ENCODE assay signal across 22 cellular contexts in the genomic region with DNA sequence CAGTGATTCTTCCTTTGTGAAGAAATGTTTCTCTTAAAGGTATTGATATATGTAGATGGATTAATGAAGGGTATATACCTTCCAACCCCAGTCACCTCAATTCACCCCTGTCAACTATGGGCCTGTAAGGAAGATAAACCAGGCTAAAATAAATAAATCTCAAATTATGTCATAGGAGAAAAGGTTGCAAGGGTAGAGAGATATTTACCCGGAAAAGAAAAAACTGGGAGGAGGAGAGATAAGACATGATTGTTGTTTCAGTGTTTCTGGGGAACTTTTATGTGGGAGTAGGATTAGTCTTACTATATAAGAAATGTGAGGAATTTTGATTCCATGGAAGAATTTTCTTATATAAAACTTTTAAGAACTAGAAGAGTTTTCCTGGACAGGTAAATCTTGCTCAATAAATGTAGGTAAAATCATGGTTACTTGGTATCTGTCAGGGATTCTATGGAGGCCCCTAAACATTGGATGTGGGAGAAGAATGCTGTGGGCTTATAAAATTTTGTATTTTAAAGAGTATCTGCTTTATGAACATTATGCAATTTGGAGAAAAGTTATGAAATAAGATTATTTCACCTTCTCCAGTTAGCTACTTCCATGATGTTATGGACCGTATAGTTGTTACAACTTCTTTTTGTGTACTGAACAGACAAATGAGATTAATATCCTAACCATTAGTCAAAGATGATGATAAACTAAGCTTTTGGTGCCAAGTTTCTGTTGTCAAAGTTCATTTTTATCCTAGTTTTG. TPM values are rescaled to one million over a fixed set of nuclear protein-coding genes. Genes with fewer than 3 reads are reported as not detected.
DNase-seq lines count a peak whose midpoint lies in the region; ATAC-seq and TF ChIP-seq lines count a peak whose summit lies in the region.
"Had no signal": no experiment of that assay in that cellular context is flagged by ENCODE, and none has a peak within 500 bp of the region (broad histone marks: within the 10 kb centered on the region; RNA-seq: fewer than 3 reads in every experiment).

No MANE protein-coding gene starts in this region.

- H3K27me3 ChIP-seq in SK-N-SH (ENCODE audit: insufficient read depth), result no peaks in the 10 kb centered on the region
- no peaks in the 10 kb centered on the region for H3K27me3 ChIP-seq in endodermal cell (ENCODE audit: control insufficient read depth, insufficient read depth, low read length, poor library complexity, severe bottlenecking)

- no peak for ATAC-seq in SK-N-SH treated with all-trans-retinoic acid at 6 μM for 48 hours
- ATAC-seq in GM19455 (IDR thresholded peaks at IDR 0.05; ENCODE audit: unreplicated experiment), result no peak
- ATAC-seq: natural killer cell treated with Interleukin-12 subunit alpha and Interleukin-12 subunit beta and Interleukin-15 and Interleukin-18, amount 100 ng/mL, for 72 hours; right cardiac atrium had no signal

- no peak for TF ChIP-seq RAD21 in SK-N-SH (IDR thresholded peaks at IDR 0.05; ENCODE audit: low read length)

- peaks cover 73% of the 10 kb centered on the region for H3F3A ChIP-seq in SK-N-SH (replicated peaks; ENCODE audit: insufficient read depth)

- H3K4me3 Mint-ChIP-seq in endodermal cell (peak overlapping the region; percentile 97), nephron (peak overlapping the region in 2 of 3 experiments; percentile 16 to 18), type B pancreatic cell (peak overlapping the region; percentile 83)
- H3K4me3 Mint-ChIP-seq: dendritic cell treated with granulocyte-macrophage colony-stimulating factor and Interleukin-4, amounts not matched to agents 40 ng/mL and 50 ng/mL, for 4 days; natural killer cell treated with Interleukin-12 subunit alpha and Interleukin-12 subunit beta and Interleukin-15 and Interleukin-18, amount 100 ng/mL, for 72 hours had no signal

- H4K20me1 ChIP-seq in SK-N-SH (ENCODE audit: insufficient read depth), result peaks cover 25% of the 10 kb centered on the region; the same call in 1 of the 2 replicates

- peaks cover 5 to 28% of the 10 kb centered on the region in 2 experiments for H3K36me3 ChIP-seq in SK-N-SH (replicated peaks in 1 of 2; ENCODE audit: control insufficient read depth in 1 of 2, insufficient read depth in 2 of 2, low read length in 1 of 2)
- peaks cover 34% of the 10 kb centered on the region for H3K36me3 ChIP-seq in endodermal cell (ENCODE audit: control insufficient read depth, insufficient read depth, low read length)

- H3K27ac ChIP-seq in SK-N-SH (ENCODE audit: low read depth in 2 of 2, low read length in 1 of 2) (peak overlapping the region; percentile 62 to 97; a peak in 3 of 4 replicates), endodermal cell (ENCODE audit: low read depth, low read length) (no peak overlapping the region)
- H3K27ac ChIP-seq: left ventricle myocardium inferior had no signal

- WGBS in SK-N-SH (ENCODE audit: low lambda C conversion rate), result 39% methylated on average over 2 of the region's 2 CpGs
- 73 to 89% methylated on average over 1 to 2 of the region's 2 CpGs for WGBS in endodermal cell (ENCODE audit: insufficient coverage in 1 of 2, insufficient read length in 1 of 2), 2 experiments

- H3K4me1 ChIP-seq in SK-N-SH (ENCODE audit: control insufficient read depth in 1 of 2, insufficient read depth in 2 of 2, low read depth in 1 of 2, low read length in 1 of 2) (peaks cover 0 to 76% of the 10 kb centered on the region in 2 experiments; a peak in 3 of 4 replicates), endodermal cell (ENCODE audit: control insufficient read depth, insufficient read depth, low read length) (peaks cover 36% of the 10 kb centered on the region)

- TF ChIP-seq EP300 in SK-N-SH (IDR thresholded peaks at IDR 0.05; ENCODE audit: borderline replicate concordance in 1 of 2, low read depth in 1 of 2, low read length in 1 of 2), result no peak

- POLR2A ChIA-PET in SK-N-SH (lab: Yijun Ruan, JAX), result no interaction called here

- CTCF ChIA-PET in SK-N-SH (lab: Yijun Ruan, JAX), result no interaction called here

- H3K9me2 ChIP-seq in SK-N-SH, result no peaks in the 10 kb centered on the region

- H3K36me3 Mint-ChIP-seq in endodermal cell (ENCODE audit: low read depth), result peaks cover 25% of the 10 kb centered on the region
- peaks cover 42% of the 10 kb centered on the region for H3K36me3 Mint-ChIP-seq in nephron (ENCODE audit: low read depth)
- peaks cover 24% of the 10 kb centered on the region for H3K36me3 Mint-ChIP-seq in type B pancreatic cell
- H3K36me3 Mint-ChIP-seq: CD14-positive monocyte; natural killer cell treated with Interleukin-12 subunit alpha and Interleukin-12 subunit beta and Interleukin-15 and Interleukin-18, amount 100 ng/mL, for 72 hours had no signal

- H3K9me3 Mint-ChIP-seq in endodermal cell, result no peaks in the 10 kb centered on the region
- no peaks in the 10 kb centered on the region for H3K9me3 Mint-ChIP-seq in nephron
- no peaks in the 10 kb centered on the region for H3K9me3 Mint-ChIP-seq in type B pancreatic cell
- H3K9me3 Mint-ChIP-seq: dendritic cell treated with granulocyte-macrophage colony-stimulating factor and Interleukin-4, amounts not matched to agents 40 ng/mL and 50 ng/mL, for 4 days; natural killer cell treated with Interleukin-12 subunit alpha and Interleukin-12 subunit beta and Interleukin-15 and Interleukin-18, amount 100 ng/mL, for 72 hours had no signal

- H3K4me1 Mint-ChIP-seq in endodermal cell, result peaks cover 71% of the 10 kb centered on the region
- peaks cover 71% of the 10 kb centered on the region for H3K4me1 Mint-ChIP-seq in nephron
- H3K4me1 Mint-ChIP-seq in type B pancreatic cell (ENCODE audit: unreplicated experiment), result peaks cover 62% of the 10 kb centered on the region

- H3K27me3 Mint-ChIP-seq in endodermal cell (ENCODE audit: insufficient read depth) (no peaks in the 10 kb centered on the region), nephron (ENCODE audit: low read depth) (no peaks in the 10 kb centered on the region), type B pancreatic cell (no peaks in the 10 kb centered on the region)

- H3K9ac ChIP-seq in SK-N-SH (no peak overlapping the region), endodermal cell (ENCODE audit: extremely low read depth, low read length, poor library complexity, severe bottlenecking) (no peak overlapping the region)

- peak overlapping the region; percentile 70 for H3K4me2 ChIP-seq in SK-N-SH

- peak overlapping the region; percentile 66 for H3K27ac Mint-ChIP-seq in endodermal cell
- peak overlapping the region; percentile 79 to 100 (median 86) for H3K27ac Mint-ChIP-seq in nephron
- H3K27ac Mint-ChIP-seq in type B pancreatic cell, result peak overlapping the region; percentile 81
- H3K27ac Mint-ChIP-seq: CD14-positive monocyte; dendritic cell treated with granulocyte-macrophage colony-stimulating factor and Interleukin-4, amounts not matched to agents 40 ng/mL and 50 ng/mL, for 4 days; natural killer cell treated with Interleukin-12 subunit alpha and Interleukin-12 subunit beta and Interleukin-15 and Interleukin-18, amount 100 ng/mL, for 72 hours had no signal

- no peak overlapping the region for H3K4me3 ChIP-seq in SK-N-SH (ENCODE audit: low read depth in 2 of 2, low read length in 1 of 2)
- peak overlapping the region; percentile 76 for H3K4me3 ChIP-seq in endodermal cell (ENCODE audit: low read length)
- H3K4me3 ChIP-seq: left ventricle myocardium inferior had no signal

- no peak for DNase-seq in SK-N-SH
- DNase-seq in endodermal cell, result no peak
- no peak for DNase-seq in type B pancreatic cell (ENCODE audit: extremely low spot score, unreplicated experiment)
- no peak for DNase-seq in medulla oblongata (ENCODE audit: extremely low spot score)
- DNase-seq in NCI-H146 (lab: John Stamatoyannopoulos, UW), result no peak
- DNase-seq: 8988T; activated effector memory CD4-positive, alpha-beta T cell treated with anti-CD3 and anti-CD28 coated beads, Interleukin-2, amount 50 U/mL, for 16 hours; anterior cingulate cortex; DND-41; erythroblast; left ventricle myocardium inferior; NCI-H1694; NCI-H524 treated with DMSO at 0.1 percent for 48 hours; OCI-M1; right cardiac atrium; SW 1271 had no signal

- H3K9me3 ChIP-seq in SK-N-SH (no peaks in the 10 kb centered on the region), endodermal cell (ENCODE audit: control insufficient read depth, low read length) (peaks cover under 1% of the 10 kb centered on the region)
- H3K9me3 ChIP-seq: left ventricle myocardium inferior had no signal

- H3K79me2 ChIP-seq in SK-N-SH (ENCODE audit: insufficient read depth), result peaks cover 96% of the 10 kb centered on the region

- no peak for TF ChIP-seq CTCF in SK-N-SH (IDR thresholded peaks at IDR 0.05)
- no peak for TF ChIP-seq CTCF in endodermal cell (conservative IDR thresholded peaks at IDR 0.05)
- no peak for TF ChIP-seq CTCF in nephron (IDR thresholded peaks at IDR 0.05; ENCODE audit: unreplicated experiment in 3 of 3)
- TF ChIP-seq CTCF in type B pancreatic cell (conservative IDR thresholded peaks at IDR 0.05), result no peak

- no peak overlapping the region for H2AFZ ChIP-seq in SK-N-SH (ENCODE audit: low read depth)

TF ChIP-seq in SK-N-SH, 30 proteins besides CTCF, POLR2A, EP300 and RAD21 (continues in another document):
- TF ChIP-seq TCF12 (IDR thresholded peaks at IDR 0.05), result no peak
- TF ChIP-seq JUND (IDR thresholded peaks at IDR 0.05), result no peak
- TF ChIP-seq USF1 (IDR thresholded peaks at IDR 0.05; ENCODE audit: borderline replicate concordance, low read depth), result no peak
- no peak for TF ChIP-seq FOSL2 (IDR thresholded peaks at IDR 0.05; ENCODE audit: borderline replicate concordance, low read depth)

TF ChIP-seq in SK-N-SH treated with all-trans-retinoic acid at 6 μM for 48 hours, 23 proteins besides CTCF, POLR2A, EP300 and RAD21:
- TF ChIP-seq POU6F1 (CRISPR knock-in tag; IDR thresholded peaks at IDR 0.05; ENCODE audit: borderline replicate concordance, low read depth) (no peak), TCF4 (CRISPR knock-in tag; IDR thresholded peaks at IDR 0.05; ENCODE audit: borderline replicate concordance) (no peak), ZNF70 (CRISPR knock-in tag; IDR thresholded peaks at IDR 0.05) (no peak)

RNA-seq across cellular contexts. Expression of gene YAP1, which starts 6.4 kb away (rescaled TPM):
- 50.8 and 53.2 TPM in 2 replicates for polyA plus RNA-seq in SK-N-SH (2012; rRNA removed)
- 41.4 and 59.2 TPM in 2 replicates for polyA plus RNA-seq in SK-N-SH (2012; cell fraction: cytosol; rRNA removed)
- 43.5 and 59.3 TPM in 2 replicates for polyA plus RNA-seq in SK-N-SH (2012; cell fraction: nucleus; rRNA removed)
- total RNA-seq in endodermal cell, result 100 to 1,000 TPM; 224 to 228 TPM
- 132 TPM for polyA plus RNA-seq in endodermal cell (2013, experiment 1 of 2)
- 122 TPM for polyA plus RNA-seq in endodermal cell (2013, experiment 2 of 2)
- total RNA-seq in type B pancreatic cell (ENCODE audit: low replicate concordance), result 183 and 199 TPM in 2 replicates
- polyA plus RNA-seq: CD14-positive monocyte had no signal

Comparison
In these comparisons a context has a peak if more than half of its experiments do, and no peak if none do; other contexts are left out.
1. H3K4me3 Mint-ChIP-seq: peak in every context shown above with its lines; median percentile 97 in endodermal cell; 83 in type B pancreatic cell; 17 in nephron.